22 cellular contexts compared by ENCODE assay signal in the genomic region with DNA sequence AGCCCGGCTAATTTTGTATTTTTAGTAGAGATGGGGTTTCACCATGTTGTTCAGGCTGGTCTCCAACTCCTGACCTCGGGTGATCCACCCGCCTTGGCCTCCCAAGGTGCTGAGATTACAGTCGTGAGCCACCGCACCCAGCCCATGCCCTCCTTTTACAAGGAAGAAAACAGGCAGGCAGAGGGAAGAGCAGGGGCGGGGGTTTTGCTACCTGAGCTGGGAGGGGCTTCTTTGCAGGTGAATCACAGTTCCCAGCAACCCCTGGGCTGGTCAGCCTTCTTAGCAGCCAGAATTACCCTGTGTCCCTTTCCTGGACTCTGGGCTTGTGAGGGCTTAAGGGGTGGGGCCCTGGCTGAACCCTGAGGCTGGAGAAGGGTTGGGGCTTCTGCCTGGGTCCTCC. TPM values are rescaled to one million over a fixed set of nuclear protein-coding genes. Genes with fewer than 3 reads are reported as not detected.
DNase-seq lines count a peak whose midpoint lies in the region; ATAC-seq and TF ChIP-seq lines count a peak whose summit lies in the region.
"Had no signal": no experiment of that assay in that cellular context is flagged by ENCODE, and none has a peak within 500 bp of the region (broad histone marks: within the 10 kb centered on the region; RNA-seq: fewer than 3 reads in every experiment).

No MANE protein-coding gene starts in this region.

- no peak for TF ChIP-seq POLR2A in transverse colon (IDR thresholded peaks at IDR 0.05)

- no peak for DNase-seq in caudate nucleus (lab: John Stamatoyannopoulos, UW)
- DNase-seq in hepatocyte (ENCODE audit: low spot score), result peak; percentile 56
- peak; percentile 46 for DNase-seq in transverse colon
- no peak for DNase-seq in NCI-H2029 treated with DMSO at 0.1 percent for 48 hours (lab: John Stamatoyannopoulos, UW)
- DNase-seq in iPS-NIHi7 (ENCODE audit: extremely low spot score), result no peak
- DNase-seq in activated naive CD4-positive, alpha-beta T cell treated with anti-CD3 and anti-CD28 coated beads, Interleukin-2, amount 50 U/mL, for 72 hours (ENCODE audit: low spot score in 2 of 2), result no peak
- DNase-seq: CD4-positive, alpha-beta memory T cell; DND-41; NCI-H1092 treated with DMSO at 0.1 percent for 48 hours; NCI-H1436 treated with DMSO at 0.1 percent for 48 hours; NCI-H1930; NCI-H2227 treated with DMSO at 0.1 percent for 48 hours; NCI-H510A; Peyer's patch; Right ventricle myocardium superior had no signal

- no peak overlapping the region for H3K27ac ChIP-seq in HEK293 (ENCODE audit: extremely low read depth, low read depth, low read length)
- peak overlapping the region; percentile 31 for H3K27ac ChIP-seq in caudate nucleus (ENCODE audit: low read depth, low read length)
- H3K27ac ChIP-seq in hepatocyte, result no peak overlapping the region
- no peak overlapping the region for H3K27ac ChIP-seq in transverse colon
- H3K27ac ChIP-seq: BLaER1, KMS-11, Peyer's patch had no signal

- H3K9me3 Mint-ChIP-seq in activated naive CD4-positive, alpha-beta T cell treated with anti-CD3 and anti-CD28 coated beads, Interleukin-2, amount 50 U/mL, for 72 hours, result no peaks in the 10 kb centered on the region
- H3K9me3 Mint-ChIP-seq: CD4-positive, alpha-beta memory T cell had no signal

- H3K9me2 ChIP-seq in hepatocyte (replicated peaks; ENCODE audit: insufficient read depth), result no peaks in the 10 kb centered on the region

- H3K36me3 Mint-ChIP-seq in activated naive CD4-positive, alpha-beta T cell treated with anti-CD3 and anti-CD28 coated beads, Interleukin-2, amount 50 U/mL, for 72 hours, result peaks cover 11 to 23% of the 10 kb centered on the region in 2 donors

- no peak overlapping the region for H3K4me2 ChIP-seq in hepatocyte
- H3K4me2 ChIP-seq: BLaER1, KMS-11 had no signal

- intact Hi-C loops in transverse colon (cut with DNase I; ENCODE audit: low total_unique reads), result no loop called here

- CTCF ChIA-PET in HEK293 (lab: Yijun Ruan, JAX), result no interaction called here

- H3K36me3 ChIP-seq in HEK293 (ENCODE audit: control insufficient read depth in 2 of 2, insufficient read depth in 1 of 2, low read length in 2 of 2) (peaks cover 66 to 95% of the 10 kb centered on the region in 2 experiments), hepatocyte (replicated peaks; ENCODE audit: insufficient read depth, low read depth) (no peaks in the 10 kb centered on the region), transverse colon (peaks cover 0 to 33% (median 16%) of the 10 kb centered on the region in 4 donors)

- no peak for TF ChIP-seq CTCF in HEK293 (tag by site-specific recombination; IDR thresholded peaks at IDR 0.05)
- no peak for TF ChIP-seq CTCF in hepatocyte (IDR thresholded peaks at IDR 0.05; ENCODE audit: poor library complexity)
- TF ChIP-seq CTCF in transverse colon (IDR thresholded peaks at IDR 0.05), result no peak

- 91% methylated on average over 6 of the region's 6 CpGs for WGBS in hepatocyte (ENCODE audit: low lambda C conversion rate, missing lambda C conversion rate)
- 66% methylated on average over 6 of the region's 6 CpGs; no CpG with 5 or more reads in 1 of the 2 donors for WGBS in transverse colon (ENCODE audit: low coverage in 1 of 2), 2 donors

- H3K27me3 ChIP-seq in hepatocyte, result no peaks in the 10 kb centered on the region
- no peaks in the 10 kb centered on the region for H3K27me3 ChIP-seq in transverse colon
- H3K27me3 ChIP-seq: BLaER1, Peyer's patch had no signal

- no peak for TF ChIP-seq EP300 in transverse colon (IDR thresholded peaks at IDR 0.05; ENCODE audit: low read depth)

- H3K9me3 ChIP-seq in HEK293 (ENCODE audit: control insufficient read depth, insufficient read depth, low read depth, low read length), result no peaks in the 10 kb centered on the region
- no peaks in the 10 kb centered on the region for H3K9me3 ChIP-seq in hepatocyte (ENCODE audit: low read depth)
- no peaks in the 10 kb centered on the region for H3K9me3 ChIP-seq in transverse colon
- H3K9me3 ChIP-seq: BLaER1, Caco-2, HAP-1, Peyer's patch had no signal

- in situ Hi-C loops in transverse colon (cut with MboI; ENCODE audit: low pct_ligation_motif_present in 1 of 4, low pct_unique_long_range_greater_than_20kb in 1 of 4, low sequenced_read_pairs in 3 of 4), result no loop called here

- H3K4me3 ChIP-seq in HEK293 (ENCODE audit: low read depth, low read length) (no peak overlapping the region), hepatocyte (no peak overlapping the region), transverse colon (no peak overlapping the region)
- H3K4me3 ChIP-seq: BLaER1, GM12878, HAP-1, Peyer's patch had no signal

- no peak for ATAC-seq in activated naive CD4-positive, alpha-beta T cell treated with anti-CD3 and anti-CD28 coated beads, Interleukin-2, amount 50 U/mL, for 72 hours
- ATAC-seq: GM12878 had no signal

- H2AFZ ChIP-seq in hepatocyte, result no peak overlapping the region

- no peaks in the 10 kb centered on the region for H4K20me1 ChIP-seq in hepatocyte (ENCODE audit: insufficient read depth, poor library complexity, severe bottlenecking)

- H3K79me2 ChIP-seq in hepatocyte, result peaks cover 8% of the 10 kb centered on the region

- POLR2A ChIA-PET in HEK293 (lab: Yijun Ruan, JAX), result interaction anchor here (0.6 kb wide), 1 partner anchor 9 kb away, joined by 4 read pairs; no protein-coding TSS in a partner anchor

- H3K4me1 ChIP-seq in HEK293 (ENCODE audit: control insufficient read depth, insufficient read depth, low read length) (no peaks in the 10 kb centered on the region), hepatocyte (ENCODE audit: insufficient read depth) (no peaks in the 10 kb centered on the region), transverse colon (peaks cover 0 to 4% (median 0%) of the 10 kb centered on the region in 4 donors)
- H3K4me1 ChIP-seq: Caco-2, HAP-1, Peyer's patch had no signal

- H3K27ac Mint-ChIP-seq in activated naive CD4-positive, alpha-beta T cell treated with anti-CD3 and anti-CD28 coated beads, Interleukin-2, amount 50 U/mL, for 72 hours, result peak overlapping the region in 1 of 2 donors; percentile 79
- H3K27ac Mint-ChIP-seq: CD4-positive, alpha-beta memory T cell had no signal

TF ChIP-seq in HEK293, 187 proteins besides CTCF, POLR2A, EP300 and RAD21:
- peak; percentile 80 for TF ChIP-seq KLF1 (tag by site-specific recombination; IDR thresholded peaks at IDR 0.05)
- no peak for TF ChIP-seq HOXC10 (CRISPR knock-in tag; IDR thresholded peaks at IDR 0.05)

RNA-seq across cellular contexts. Expression of a gene that starts 3.1 kb away (rescaled TPM):
- total RNA-seq in hepatocyte (0.12 and 0.70 TPM in 2 replicates), transverse colon (under 1 TPM in 2 of 4 donors, not detected in 2; 0.41 to 0.64 TPM)
- 0.32 and 1.1 TPM in 2 replicates for polyA plus RNA-seq in hepatocyte
- 1 to 10 TPM; 2.1 to 2.3 TPM for total RNA-seq in activated naive CD4-positive, alpha-beta T cell treated with anti-CD3 and anti-CD28 coated beads, Interleukin-2, amount 50 U/mL, for 72 hours

RNA-seq across cellular contexts. Expression of a gene that starts 6.5 kb away (rescaled TPM):
- total RNA-seq in hepatocyte (25.2 and 25.9 TPM in 2 replicates), transverse colon (10 to 100 TPM in 3 of 4 donors, 1 to 10 TPM in 1; 9.4 to 49.7 (median 13.6) TPM)
- polyA plus RNA-seq in hepatocyte, result 33.1 and 36.6 TPM in 2 replicates
- total RNA-seq in activated naive CD4-positive, alpha-beta T cell treated with anti-CD3 and anti-CD28 coated beads, Interleukin-2, amount 50 U/mL, for 72 hours, result 10 to 100 TPM; 32.8 to 46.3 TPM

RNA-seq across cellular contexts. Expression of a gene that starts 16.9 kb away (rescaled TPM):
- total RNA-seq in hepatocyte, result 63.1 and 69.6 TPM in 2 replicates
- 80.1 and 106 TPM in 2 replicates for polyA plus RNA-seq in hepatocyte
- 100 to 1,000 TPM in 2 of 4 donors, 10 to 100 TPM in 2; 61.1 to 410 (median 171) TPM for total RNA-seq in transverse colon
- total RNA-seq in activated naive CD4-positive, alpha-beta T cell treated with anti-CD3 and anti-CD28 coated beads, Interleukin-2, amount 50 U/mL, for 72 hours, result 10 to 100 TPM; 32.4 to 64.1 TPM

RNA-seq across cellular contexts. Expression of a gene that starts 58.8 kb away (rescaled TPM):
- total RNA-seq in hepatocyte (0.40 and 1.00 TPM in 2 replicates), transverse colon (1 to 10 TPM in 1 of 4 donors, under 1 TPM in 2, not detected in 1; 0.32 to 3.8 (median 0.41) TPM)
- 2.1 and 2.7 TPM in 2 replicates for polyA plus RNA-seq in hepatocyte
- total RNA-seq in activated naive CD4-positive, alpha-beta T cell treated with anti-CD3 and anti-CD28 coated beads, Interleukin-2, amount 50 U/mL, for 72 hours, result under 1 TPM; 0.23 to 0.45 TPM
- total RNA-seq: SK-MEL-5 had no signal
- polyA plus RNA-seq: CD4-positive, alpha-beta memory T cell had no signal

RNA-seq across cellular contexts. Expression of a gene that starts 59.4 kb away (rescaled TPM):
- total RNA-seq in hepatocyte, result 2.1 and 3.7 TPM in 2 replicates
- polyA plus RNA-seq in hepatocyte, result 1.3 and 2.1 TPM in 2 replicates
- total RNA-seq in transverse colon, result 1 to 10 TPM in 2 of 4 donors, under 1 TPM in 1, not detected in 1; 0.68 to 2.4 (median 1.1) TPM
- 1 to 10 TPM; 2.9 to 9.5 TPM for total RNA-seq in activated naive CD4-positive, alpha-beta T cell treated with anti-CD3 and anti-CD28 coated beads, Interleukin-2, amount 50 U/mL, for 72 hours
- total RNA-seq: SK-MEL-5 had no signal

Comparison
In these comparisons a context has a peak if more than half of its experiments do, and no peak if none do; other contexts are left out.
1. DNase-seq: peak in hepatocyte (single experiment) and transverse colon (single experiment); none in caudate nucleus (0 of 61), NCI-H2029 treated with DMSO at 0.1 percent for 48 hours (single experiment), iPS-NIHi7 (single experiment) and activated naive CD4-positive, alpha-beta T cell treated with anti-CD3 and anti-CD28 coated beads, Interleukin-2, amount 50 U/mL, for 72 hours (0 of 2).